22 cellular contexts compared by ENCODE assay signal in the genomic region with DNA sequence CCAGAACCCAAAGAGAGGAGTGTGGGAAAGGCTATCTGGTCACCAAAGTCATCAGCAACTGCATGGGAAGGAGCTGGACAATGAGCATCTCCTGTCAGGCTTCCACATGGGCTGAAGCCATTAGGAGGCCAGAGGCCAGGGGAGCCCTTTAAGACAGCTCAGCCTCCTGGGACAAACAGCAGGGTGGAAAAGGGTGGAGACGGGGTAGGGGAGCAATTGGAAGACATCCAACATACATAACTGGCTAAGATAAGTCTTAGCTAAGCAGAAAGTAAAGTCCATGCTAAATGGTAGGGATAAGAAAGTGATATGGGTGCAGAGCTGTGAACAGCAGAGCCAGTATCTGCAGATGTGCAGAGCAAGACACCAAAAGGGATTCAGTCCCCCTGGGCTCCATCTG. TPM values are rescaled to one million over a fixed set of nuclear protein-coding genes. Genes with fewer than 3 reads are reported as not detected.
DNase-seq lines count a peak whose midpoint lies in the region; ATAC-seq and TF ChIP-seq lines count a peak whose summit lies in the region.
"Had no signal": no experiment of that assay in that cellular context is flagged by ENCODE, and none has a peak within 500 bp of the region (broad histone marks: within the 10 kb centered on the region; RNA-seq: fewer than 3 reads in every experiment).

No MANE protein-coding gene starts in this region.

- in situ Hi-C loops in transverse colon (cut with MboI; ENCODE audit: low pct_ligation_motif_present in 1 of 4, low pct_unique_long_range_greater_than_20kb in 1 of 4, low sequenced_read_pairs in 3 of 4), result no loop called here

- H3K4me1 ChIP-seq in CD4-positive, CD25-positive, alpha-beta regulatory T cell (ENCODE audit: control insufficient read depth, insufficient read depth, low read length, poor library complexity, severe bottlenecking), result peaks cover 12% of the 10 kb centered on the region
- H3K4me1 ChIP-seq in muscle layer of duodenum (ENCODE audit: control insufficient read depth in 1 of 2, insufficient read depth in 2 of 2, low read length in 2 of 2), result peaks cover 0 to 23% of the 10 kb centered on the region in 2 donors
- peaks cover 0 to 37% (median 25%) of the 10 kb centered on the region in 4 donors for H3K4me1 ChIP-seq in transverse colon

- intact Hi-C loops in transverse colon (cut with DNase I; ENCODE audit: low total_unique reads) (no loop called here), CD14-positive monocyte (cut with micrococcal nuclease) (no loop called here)

- no peak for ATAC-seq in CD4-positive, CD25-positive, alpha-beta regulatory T cell (ENCODE audit: low read depth in 2 of 2)
- ATAC-seq: GM23338 had no signal

- no peak for TF ChIP-seq EP300 in transverse colon (IDR thresholded peaks at IDR 0.05; ENCODE audit: low read depth)

- 30 to 32% methylated on average over 1 of the region's 1 CpG for WGBS in transverse colon (ENCODE audit: low coverage in 1 of 2), 2 donors

- H3K4me3 ChIP-seq in CD4-positive, CD25-positive, alpha-beta regulatory T cell (ENCODE audit: low read depth, low read length), result no peak overlapping the region
- H3K4me3 ChIP-seq in choroid plexus epithelial cell (ENCODE audit: low read depth, low read length), result no peak overlapping the region
- no peak overlapping the region for H3K4me3 ChIP-seq in muscle layer of duodenum (ENCODE audit: low read depth in 1 of 2, low read length in 2 of 2)
- H3K4me3 ChIP-seq in transverse colon, result no peak overlapping the region
- H3K4me3 ChIP-seq: BLaER1 had no signal

- no peak for DNase-seq in CD4-positive, CD25-positive, alpha-beta regulatory T cell
- DNase-seq in OCI-M1 (lab: John Stamatoyannopoulos, UW) (peak; percentile 78), choroid plexus epithelial cell (ENCODE audit: low read depth) (peak; percentile 8), transverse colon (no peak), CD14-positive monocyte (ENCODE audit: low spot score) (no peak), immature natural killer cell (no peak), SKM-1 treated with dmso at 0.1 percent for 144 hours (lab: John Stamatoyannopoulos, UW; ENCODE audit: unreplicated experiment) (no peak)
- DNase-seq: COR-L47, EL, Kasumi-1, MM.1S, NCI-H1092 treated with DMSO at 0.1 percent for 48 hours, NCI-H2107, NCI-H2227 treated with DMSO at 0.1 percent for 48 hours, NCI-H526, RPMI8226, SIG-M5 had no signal

- no peak for TF ChIP-seq CTCF in choroid plexus epithelial cell (conservative IDR thresholded peaks at IDR 0.05; ENCODE audit: low read depth, low read length)
- no peak for TF ChIP-seq CTCF in transverse colon (IDR thresholded peaks at IDR 0.05)
- no peak for TF ChIP-seq CTCF in CD14-positive monocyte (IDR thresholded peaks at IDR 0.05)

- no peak overlapping the region for H3K27ac Mint-ChIP-seq in CD4-positive, CD25-positive, alpha-beta regulatory T cell
- no peak overlapping the region for H3K27ac Mint-ChIP-seq in CD14-positive monocyte
- no peak overlapping the region for H3K27ac Mint-ChIP-seq in immature natural killer cell
- H3K27ac Mint-ChIP-seq: GM23338 had no signal

- peaks cover 6% of the 10 kb centered on the region for H3K27me3 ChIP-seq in CD4-positive, CD25-positive, alpha-beta regulatory T cell (ENCODE audit: control insufficient read depth, insufficient read depth, low read length)
- no peaks in the 10 kb centered on the region for H3K27me3 ChIP-seq in muscle layer of duodenum (ENCODE audit: low read depth, low read length)
- H3K27me3 ChIP-seq in transverse colon, result peaks cover 8% of the 10 kb centered on the region
- H3K27me3 ChIP-seq: BLaER1 had no signal

- H3K27me3 Mint-ChIP-seq in CD4-positive, CD25-positive, alpha-beta regulatory T cell, result peaks cover 17% of the 10 kb centered on the region
- H3K27me3 Mint-ChIP-seq in CD14-positive monocyte (ENCODE audit: low read depth in 3 of 3), result peaks cover 31 to 48% (median 39%) of the 10 kb centered on the region in 3 donors
- peaks cover 4 to 17% (median 12%) of the 10 kb centered on the region in 3 donors for H3K27me3 Mint-ChIP-seq in immature natural killer cell (ENCODE audit: low read depth in 3 of 3)

- H3K9me3 ChIP-seq in CD4-positive, CD25-positive, alpha-beta regulatory T cell (ENCODE audit: control insufficient read depth in 2 of 2, low read length in 2 of 2), result no peaks in the 10 kb centered on the region
- no peaks in the 10 kb centered on the region for H3K9me3 ChIP-seq in muscle layer of duodenum (ENCODE audit: control insufficient read depth in 1 of 2, low read length in 2 of 2)
- no peaks in the 10 kb centered on the region for H3K9me3 ChIP-seq in transverse colon
- H3K9me3 ChIP-seq: BLaER1 had no signal

- H3K36me3 ChIP-seq in CD4-positive, CD25-positive, alpha-beta regulatory T cell (ENCODE audit: control insufficient read depth, insufficient read depth, low read length), result no peaks in the 10 kb centered on the region
- H3K36me3 ChIP-seq in muscle layer of duodenum (ENCODE audit: control insufficient read depth in 1 of 2, insufficient read depth in 2 of 2, low read length in 2 of 2) (no peaks in the 10 kb centered on the region), transverse colon (no peaks in the 10 kb centered on the region)
- H3K36me3 ChIP-seq: BLaER1 had no signal

- H3K36me3 Mint-ChIP-seq in CD4-positive, CD25-positive, alpha-beta regulatory T cell, result no peaks in the 10 kb centered on the region
- H3K36me3 Mint-ChIP-seq in CD14-positive monocyte (peaks cover 0 to 2% of the 10 kb centered on the region in 2 donors), immature natural killer cell (no peaks in the 10 kb centered on the region)

- H3K4me3 Mint-ChIP-seq in CD4-positive, CD25-positive, alpha-beta regulatory T cell, result peak overlapping the region in 3 of 4 donors; percentile 7 to 88 (median 33)
- peak overlapping the region in 1 of 2 donors; percentile 48 for H3K4me3 Mint-ChIP-seq in CD14-positive monocyte
- H3K4me3 Mint-ChIP-seq in immature natural killer cell, result peak overlapping the region in 2 of 5 donors; percentile 18 to 33

- H3K9me3 Mint-ChIP-seq in CD4-positive, CD25-positive, alpha-beta regulatory T cell, result no peaks in the 10 kb centered on the region
- H3K9me3 Mint-ChIP-seq in CD14-positive monocyte (peaks cover 0 to 2% (median 0%) of the 10 kb centered on the region in 7 donors), immature natural killer cell (no peaks in the 10 kb centered on the region)
- H3K9me3 Mint-ChIP-seq: GM23338 had no signal

- H3K27ac ChIP-seq in CD4-positive, CD25-positive, alpha-beta regulatory T cell (ENCODE audit: insufficient read depth, low read length, poor library complexity, severe bottlenecking), result no peak overlapping the region
- H3K27ac ChIP-seq in muscle layer of duodenum (ENCODE audit: low read length) (peak overlapping the region; percentile 16), transverse colon (peak overlapping the region in 1 of 4 donors; percentile 43)
- H3K27ac ChIP-seq: BLaER1 had no signal

- TF ChIP-seq POLR2A in transverse colon (IDR thresholded peaks at IDR 0.05), result no peak

- H3K4me1 Mint-ChIP-seq in CD4-positive, CD25-positive, alpha-beta regulatory T cell, result peaks cover 0 to 32% (median 9%) of the 10 kb centered on the region in 4 donors
- H3K4me1 Mint-ChIP-seq in CD14-positive monocyte (peaks cover 17% of the 10 kb centered on the region), immature natural killer cell (peaks cover 10 to 17% of the 10 kb centered on the region in 2 donors)

RNA-seq across cellular contexts. Expression of a gene that starts 1.5 kb away (rescaled TPM):
- 37.6 TPM for total RNA-seq in CD4-positive, CD25-positive, alpha-beta regulatory T cell
- polyA plus RNA-seq in CD4-positive, CD25-positive, alpha-beta regulatory T cell, result 10 to 100 TPM; 54.2 to 76.4 (median 61.7) TPM
- 10 to 100 TPM; 22.1 to 89.3 (median 60.9) TPM for total RNA-seq in transverse colon
- polyA plus RNA-seq in CD14-positive monocyte (10 to 100 TPM; 87.3 to 89.6 TPM), immature natural killer cell (100 to 1,000 TPM in 1 of 3 donors, 10 to 100 TPM in 2; 69.0 to 146 (median 74.0) TPM)

RNA-seq across cellular contexts. Expression of a gene that starts 29.6 kb away (rescaled TPM):
- total RNA-seq in CD4-positive, CD25-positive, alpha-beta regulatory T cell, result not detected
- not detected for polyA plus RNA-seq in CD4-positive, CD25-positive, alpha-beta regulatory T cell
- not detected for total RNA-seq in transverse colon
- polyA plus RNA-seq in CD14-positive monocyte (not detected), immature natural killer cell (not detected)
- total RNA-seq: A172, OCI-LY7 had no signal

RNA-seq across cellular contexts. Expression of a gene that starts 41.4 kb away (rescaled TPM):
- total RNA-seq in CD4-positive, CD25-positive, alpha-beta regulatory T cell, result 20.1 TPM
- polyA plus RNA-seq in CD4-positive, CD25-positive, alpha-beta regulatory T cell, result 10 to 100 TPM; 21.9 to 29.2 (median 26.5) TPM
- total RNA-seq in transverse colon, result 100 to 1,000 TPM in 1 of 4 donors, 10 to 100 TPM in 3; 20.3 to 116 (median 22.4) TPM
- 10 to 100 TPM; 15.2 to 20.6 TPM for polyA plus RNA-seq in CD14-positive monocyte
- polyA plus RNA-seq in immature natural killer cell, result 10 to 100 TPM; 10.1 to 15.3 (median 14.2) TPM

Comparison
In these comparisons a context has a peak if more than half of its experiments do, and no peak if none do; other contexts are left out.
1. DNase-seq: peak in OCI-M1 (single experiment) and choroid plexus epithelial cell (single experiment); none in CD4-positive, CD25-positive, alpha-beta regulatory T cell (0 of 3), transverse colon (single experiment), CD14-positive monocyte (single experiment), immature natural killer cell (0 of 3) and SKM-1 treated with dmso at 0.1 percent for 144 hours (single experiment).